8 cellular contexts compared by ENCODE assay signal in genomic region chr19:41959056-41960053, GRCh38. TPM values are rescaled to one million over a fixed set of nuclear protein-coding genes. Genes with fewer than 3 reads are reported as not detected.
DNase-seq lines count a peak whose midpoint lies in the region; ATAC-seq and TF ChIP-seq lines count a peak whose summit lies in the region.

Gene RABAC1 (minus strand): TSS chr19:41959321. CDS start chr19:41959292, 29 bp downstream.

- CTCF ChIA-PET in AG04450 (lab: Charles Lee) (interaction anchor here (0.6 to 2.7 kb wide), 3 partner anchors 9 to 76 kb away, joined by 3 to 10 read pairs (median 5); no protein-coding TSS in a partner anchor), activated B cell treated with CpG ODN at 0.5 μM for 24 hours (lab: Charles Lee) (interaction anchor here (1.0 to 3.8 kb wide), 5 partner anchors 13 to 168 kb away, joined by 3 to 23 read pairs (median 7); partner anchors contain the start of gene RPS19)

- H3K27me3 ChIP-seq in AG04450 (ENCODE audit: control insufficient read depth, insufficient read depth, low read length) = no peaks in the 10 kb centered on the region

- H3K9me3 ChIP-seq in AG04450 (ENCODE audit: control insufficient read depth, insufficient read depth, low read length) = no peaks in the 10 kb centered on the region; the same call in 1 of the 2 replicates

- POLR2A ChIA-PET in AG04450 (lab: Yijun Ruan, JAX) = interaction anchor here (0.5 to 3.0 kb wide), 4 partner anchors 20 to 1181 kb away, joined by 3 to 28 read pairs (median 3); partner anchors contain the start of genes RPS19 and ZNF574
- POLR2A ChIA-PET in activated B cell treated with CpG ODN at 0.5 μM for 24 hours (lab: Charles Lee) = interaction anchor here (0.6 to 3.6 kb wide), 15 partner anchors 12 to 615 kb away, joined by 3 to 38 read pairs (median 6); partner anchors contain the start of genes ARHGEF1, CD79A and RPS19

- DNase-seq in AG04450 (ENCODE audit: low read depth, low spot score) = peak; percentile 75
- DNase-seq in NCI-H345 (lab: John Stamatoyannopoulos, UW) = peak; percentile 91
- peak; percentile 79 for DNase-seq in activated B cell treated with CpG ODN at 0.5 μM for 24 hours
- DNase-seq in caudate nucleus (lab: John Stamatoyannopoulos, UW) = peak; percentile 26 to 97 (median 86)
- DNase-seq in inferior parietal cortex (ENCODE audit: extremely low spot score) = peak; percentile 91
- DNase-seq in stimulated activated CD4-positive, alpha-beta T cell treated with anti-CD3 and anti-CD28 coated beads, Interleukin-12 subunit alpha, Interleukin-12 subunit beta, amount 100 ng/mL, for 24 hours (ENCODE audit: low read depth in 2 of 2) = peak; percentile 78 to 86

- H3K27me3 Mint-ChIP-seq in activated B cell treated with CpG ODN at 0.5 μM for 24 hours = no peaks in the 10 kb centered on the region

- H3K27ac Mint-ChIP-seq in activated B cell treated with CpG ODN at 0.5 μM for 24 hours = peak within 1 kb of the TSS; percentile 90

- peak within 1 kb of the TSS; percentile 89 for H3K4me3 ChIP-seq in AG04450 (ENCODE audit: low read depth, low read length)

- H3K27ac ChIP-seq in AG04450 (ENCODE audit: low read depth, low read length) = peak within 1 kb of the TSS; percentile 95
- peak within 1 kb of the TSS; percentile 58 for H3K27ac ChIP-seq in caudate nucleus (ENCODE audit: low read depth, low read length)

- peaks cover 18% of the 10 kb centered on the region for H3K36me3 Mint-ChIP-seq in activated B cell treated with CpG ODN at 0.5 μM for 24 hours (ENCODE audit: low read depth)

- intact Hi-C loops in activated B cell treated with CpG ODN at 0.5 μM for 24 hours (cut with micrococcal nuclease) = loop anchor here (1.0 to 10.0 kb wide), 6 partner anchors 75 to 1185 kb away; partner anchors contain the start of genes CD79A, MEGF8, MIA and RAB4B

- H3K9me3 Mint-ChIP-seq in activated B cell treated with CpG ODN at 0.5 μM for 24 hours = no peaks in the 10 kb centered on the region

- H3K4me3 Mint-ChIP-seq in activated B cell treated with CpG ODN at 0.5 μM for 24 hours = peak within 1 kb of the TSS; percentile 90

- TF ChIP-seq CTCF in AG04450 (IDR thresholded peaks at IDR 0.05; ENCODE audit: low read depth, low read length) = peak; percentile 29
- TF ChIP-seq CTCF in activated B cell treated with CpG ODN at 0.5 μM for 24 hours (IDR thresholded peaks at IDR 0.05) = no peak

- ATAC-seq in GM18907 (IDR thresholded peaks at IDR 0.05; ENCODE audit: unreplicated experiment) (peak; percentile 84), HG03175 (IDR thresholded peaks at IDR 0.05; ENCODE audit: unreplicated experiment) (peak; percentile 86), activated B cell treated with CpG ODN at 0.5 μM for 24 hours (ENCODE audit: low read depth) (peak; percentile 91)

- H3K4me1 Mint-ChIP-seq in activated B cell treated with CpG ODN at 0.5 μM for 24 hours = peaks cover 17% of the 10 kb centered on the region

RNA-seq across cellular contexts. Expression of gene RABAC1, which starts in this region (rescaled TPM):
- 149 and 215 TPM in 2 replicates for polyA plus RNA-seq in AG04450 (2011; rRNA removed)
- 67.5 and 76.7 TPM in 2 replicates for polyA minus RNA-seq in AG04450 (2011; rRNA and poly(A)+ RNA removed)
- total RNA-seq in activated B cell treated with CpG ODN at 0.5 μM for 24 hours = 96.7 and 102 TPM in 2 replicates

Comparison
In these comparisons a context has a peak if more than half of its experiments do, and no peak if none do; other contexts are left out.
1. Peak in every context shown above with its lines: DNase-seq, ATAC-seq, H3K4me3 ChIP-seq and H3K27ac ChIP-seq.